In genomic region chr9:78439192-78439865, GRCh38 we compare ENCODE assay signal across 8 cellular contexts.
A peak's percentile ranks its signal among the peaks of the same experiment; 100 is the strongest.
DNase-seq lines count a peak whose midpoint lies in the region; ATAC-seq lines count a peak whose summit lies in the region.

No MANE protein-coding gene starts in this region.

- no peak overlapping the region for H3K27ac ChIP-seq in aorta (ENCODE audit: low read depth in 1 of 2, low read length in 2 of 2)

- 2 to 3% methylated on average over 23 of the region's 23 CpGs for WGBS in aorta, 2 donors

- H3K4me3 ChIP-seq in aorta (ENCODE audit: low read length in 2 of 2): no peak overlapping the region

- H3K4me1 ChIP-seq in aorta (ENCODE audit: control insufficient read depth in 1 of 2, insufficient read depth in 2 of 2, low read length in 2 of 2): no peaks in the 10 kb centered on the region

- H3K27me3 ChIP-seq in aorta (ENCODE audit: control insufficient read depth in 1 of 2, insufficient read depth in 2 of 2, low read length in 1 of 2): no peaks in the 10 kb centered on the region

- intact Hi-C loops in left ventricle myocardium superior (cut with micrococcal nuclease): no loop called here
- intact Hi-C loops in aorta (cut with DNase I): no loop called here

- DNase-seq in GDM1 (lab: John Stamatoyannopoulos, UW) (peak; percentile 38), NCI-H1092 (lab: John Stamatoyannopoulos, UW) (peak; percentile 72), T follicular helper cell (ENCODE audit: low read depth) (peak; percentile 35), amygdala (lab: John Stamatoyannopoulos, UW) (peak; percentile 15 to 92 (median 72)), left ventricle myocardium superior (peak; percentile 81), pulmonary artery endothelial cell (ENCODE audit: low read depth, low spot score) (peak; percentile 33), aorta (peak; percentile 79 to 89)

- H3K9me3 ChIP-seq in aorta (ENCODE audit: control insufficient read depth, low read length): no peaks in the 10 kb centered on the region

- no peaks in the 10 kb centered on the region for H3K36me3 ChIP-seq in aorta (ENCODE audit: control insufficient read depth in 1 of 2, insufficient read depth in 2 of 2, low read length in 1 of 2)

- ATAC-seq in HG02571 (IDR thresholded peaks at IDR 0.05; ENCODE audit: unreplicated experiment) (peak; percentile 79), left ventricle myocardium superior (peak; percentile 85), aorta (ENCODE audit: low FRiP score) (peak; percentile 92)

Comparison
In these comparisons a context has a peak if more than half of its experiments do, and no peak if none do; other contexts are left out.
1. DNase-seq: peak in every context shown above with its lines; median percentile 84 in aorta; 81 in left ventricle myocardium superior; 72 in amygdala; 72 in NCI-H1092; 38 in GDM1; 35 in T follicular helper cell; 33 in pulmonary artery endothelial cell.